In the genomic region with DNA sequence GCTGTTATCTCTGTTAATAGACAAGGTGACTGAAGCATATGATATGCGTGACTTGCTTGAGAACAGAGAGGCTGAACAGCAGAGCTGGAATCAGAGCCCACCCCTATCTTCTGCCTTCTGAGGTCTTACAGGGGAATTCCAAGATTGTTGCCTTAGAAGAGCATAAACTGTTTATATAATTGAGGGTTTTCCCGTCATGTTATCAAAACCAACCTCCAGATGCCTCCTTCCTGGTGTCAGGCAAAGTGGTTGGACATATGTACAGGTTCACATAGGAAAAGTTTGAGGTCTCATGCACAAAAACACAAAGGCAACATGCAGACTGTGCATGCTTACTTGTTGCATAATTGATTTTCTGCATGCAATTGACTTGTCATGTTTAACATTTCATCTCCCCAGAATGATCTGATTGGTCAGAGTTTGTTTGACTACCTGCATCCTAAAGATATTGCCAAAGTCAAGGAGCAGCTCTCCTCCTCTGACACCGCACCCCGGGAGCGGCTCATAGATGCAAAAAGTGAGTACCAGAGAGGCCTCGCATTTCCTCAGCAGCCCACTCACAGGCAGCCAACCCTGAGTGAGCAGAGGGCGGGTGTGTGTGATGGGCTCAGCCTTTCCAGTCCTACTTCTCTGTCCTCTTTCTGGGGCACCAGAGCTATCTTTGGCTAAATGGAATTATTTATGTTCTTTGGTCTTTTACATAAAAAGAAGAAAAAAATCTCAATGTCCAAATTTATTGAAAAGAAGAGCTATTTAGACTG, we compare ENCODE assay signal across 24 cellular contexts.
"Had no signal": no experiment of that assay in that cellular context is flagged by ENCODE, and none has a peak within 500 bp of the region (broad histone marks: within the 10 kb centered on the region; RNA-seq: fewer than 3 reads in every experiment).

No MANE protein-coding gene starts in this region.

- ATAC-seq: activated CD8-positive, alpha-beta T cell treated with anti-CD3 and anti-CD28 coated beads, Interleukin-2, amount 10 ng/mL, durations not matched to agents 7 days and 5 days; T-helper 17 cell; WTC11 had no signal

- DNase-seq: activated CD4-positive, alpha-beta T cell treated with anti-CD3 and anti-CD28 coated beads for 48 hours; activated CD4-positive, alpha-beta T cell treated with anti-CD3 and anti-CD28 coated beads, Interleukin-2, amount 50 U/mL, for 4 hours; activated CD4-positive, CD25-positive, alpha-beta regulatory T cell treated with anti-CD3 and anti-CD28 coated beads, Interleukin-2, amount 50 U/mL, for 72 hours; activated CD8-positive, alpha-beta memory T cell treated with anti-CD3 and anti-CD28 coated beads, Interleukin-2, amount 50 U/mL, for 48 hours; activated CD8-positive, alpha-beta T cell treated with anti-CD3 and anti-CD28 coated beads, Interleukin-2, amount 10 ng/mL, durations not matched to agents 7 days and 5 days; activated naive CD4-positive, alpha-beta T cell treated with anti-CD3 and anti-CD28 coated beads, Interleukin-2, amount 50 U/mL, for 16 hours; activated naive CD8-positive, alpha-beta T cell treated with anti-CD3 and anti-CD28 coated beads, Interleukin-2, amount 10 ng/mL, durations not matched to agents 7 days and 5 days; activated T-cell treated with anti-CD3 and anti-CD28 coated beads, Interleukin-2, amount 50 U/mL, for 1 hour; adrenal gland; aorta; central memory CD4-positive, alpha-beta T cell; NCI-H146; NCI-H1930; NCI-H2107; NCI-H2171 treated with DMSO at 0.1 percent for 48 hours; NCI-H345; NCI-H510A; NCI-H526 treated with DMSO at 0.1 percent for 48 hours; NCI-H82; SIG-M5; T-helper 17 cell; T-helper 9 cell had no signal

- H3K27ac ChIP-seq: adrenal gland, breast epithelium had no signal

- H3K27me3 ChIP-seq: adrenal gland, breast epithelium had no signal

- H3K4me3 ChIP-seq: adrenal gland, breast epithelium had no signal

- H3K4me1 ChIP-seq: adrenal gland, breast epithelium had no signal

- H3K9me3 ChIP-seq: adrenal gland, breast epithelium had no signal
